Comparison of ENCODE assay signal across 8 cellular contexts in genomic region chr10:92689663-92690210, GRCh38. TPM values are rescaled to one million over a fixed set of nuclear protein-coding genes. Genes with fewer than 3 reads are reported as not detected.
A peak's percentile ranks its signal among the peaks of the same experiment; 100 is the strongest.
DNase-seq lines count a peak whose midpoint lies in the region; ATAC-seq and TF ChIP-seq lines count a peak whose summit lies in the region.

HHEX (plus strand) TSS chr10:92689955; CDS start chr10:92689987, 32 bp downstream.

- peaks cover 24% of the 10 kb centered on the region for H3K36me3 ChIP-seq in neutrophil

- H3K9me3 ChIP-seq in neutrophil, result no peaks in the 10 kb centered on the region

- TF ChIP-seq CTCF in neutrophil (IDR thresholded peaks at IDR 0.05), result peak; percentile 29

- DNase-seq in NCI-H82 (lab: John Stamatoyannopoulos, UW) (peak; percentile 80), NCI-H82 treated with DMSO at 0.1 percent for 48 hours (lab: John Stamatoyannopoulos, UW; ENCODE audit: unreplicated experiment) (no peak), NCI-H69 (lab: John Stamatoyannopoulos, UW) (peak; percentile 86), glomerular endothelial cell (ENCODE audit: extremely low read depth, low read depth, low spot score) (no peak), retina (no peak)
- DNase-seq in activated naive CD4-positive, alpha-beta T cell treated with anti-CD3 and anti-CD28 coated beads, Interleukin-2, amount 50 U/mL, for 16 hours, result peak; percentile 26

- ATAC-seq in HG02642 (IDR thresholded peaks at IDR 0.05; ENCODE audit: poor library complexity, unreplicated experiment), result peak; percentile 64

- H3K27me3 ChIP-seq in neutrophil, result no peaks in the 10 kb centered on the region

- H3K27ac ChIP-seq in neutrophil, result peak within 1 kb of the TSS; percentile 95

- H3K4me1 ChIP-seq in neutrophil (ENCODE audit: control insufficient read depth in 1 of 2, insufficient read depth in 1 of 2, low read depth in 1 of 2, low read length in 1 of 2), result peaks cover 52 to 54% of the 10 kb centered on the region in 2 experiments

- peak within 1 kb of the TSS; percentile 85 to 100 for H3K4me3 ChIP-seq in neutrophil (ENCODE audit: low read depth in 1 of 2, low read length in 1 of 2)

RNA-seq across cellular contexts. Expression of gene HHEX, which starts in this region (rescaled TPM):
- 46.6 and 76.5 TPM in 2 replicates for total RNA-seq in glomerular endothelial cell

Comparison
In these comparisons a context has a peak if more than half of its experiments do, and no peak if none do; other contexts are left out.
1. DNase-seq: peak in NCI-H82 (single experiment), NCI-H69 (single experiment) and activated naive CD4-positive, alpha-beta T cell treated with anti-CD3 and anti-CD28 coated beads, Interleukin-2, amount 50 U/mL, for 16 hours (single experiment); none in NCI-H82 treated with DMSO at 0.1 percent for 48 hours (single experiment), glomerular endothelial cell (single experiment) and retina (single experiment).